1 cellular context compared by ENCODE assay signal in genomic region chr7:101998029-101998903, GRCh38.
TF ChIP-seq lines count a peak whose summit lies in the region.

No MANE protein-coding gene starts in this region.

TF ChIP-seq in SK-N-SH, 30 proteins besides CTCF, POLR2A, EP300 and RAD21 (continued from another document):
- TF ChIP-seq REST (IDR thresholded peaks at IDR 0.05; ENCODE audit: low read depth, low read length), result no peak
